23 cellular contexts compared by ENCODE assay signal in genomic region chr10:13401142-13401541, GRCh38. TPM values are rescaled to one million over a fixed set of nuclear protein-coding genes. Genes with fewer than 3 reads are reported as not detected.
DNase-seq lines count a peak whose midpoint lies in the region; ATAC-seq, FAIRE-seq and TF ChIP-seq lines count a peak whose summit lies in the region.
"Had no signal": no experiment of that assay in that cellular context is flagged by ENCODE, and none has a peak within 500 bp of the region (broad histone marks: within the 10 kb centered on the region; RNA-seq: fewer than 3 reads in every experiment).

No MANE protein-coding gene starts in this region.

- H3K9ac ChIP-seq in H1 (replicated peaks in 1 of 4; ENCODE audit: extremely low read depth in 1 of 4, low read depth in 3 of 4, low read length in 3 of 4): no peak overlapping the region
- H3K9ac ChIP-seq: BLaER1, GM23248 had no signal

- no peak for DNase-seq in H1 (ENCODE audit: low read depth in 1 of 2, low spot score in 2 of 2)
- DNase-seq in stomach: no peak
- no peak for DNase-seq in hepatocyte (ENCODE audit: low spot score)
- DNase-seq in left ventricle myocardium superior: no peak
- DNase-seq: CD4-positive, alpha-beta T cell; CD8-positive, alpha-beta memory T cell; DMS 273 treated with DMSO at 0.1 percent for 48 hours; DMS79; EL; GDM1; GM23248; HFFc6 had no signal

- no peaks in the 10 kb centered on the region for H3K79me1 ChIP-seq in H1 (ENCODE audit: low read depth, low read length)

- H2AFZ ChIP-seq in H1 (ENCODE audit: low read length): no peak overlapping the region
- no peak overlapping the region for H2AFZ ChIP-seq in hepatocyte
- H2AFZ ChIP-seq: GM23248 had no signal

- no peak overlapping the region for H3K23ac ChIP-seq in H1 (ENCODE audit: insufficient read length)

- H3K4me3 ChIP-seq in H1 (ENCODE audit: extremely low read depth in 1 of 4, insufficient read depth in 2 of 4, low read depth in 3 of 4, low read length in 4 of 4): no peak overlapping the region
- no peak overlapping the region for H3K4me3 ChIP-seq in stomach
- H3K4me3 ChIP-seq in hepatocyte: no peak overlapping the region
- H3K4me3 ChIP-seq: BLaER1, GM12878, GM23248, HAP-1 had no signal

- H3K9me3 ChIP-seq in H1 (ENCODE audit: insufficient read depth in 2 of 2, low read depth in 1 of 2, low read length in 1 of 2) (peaks cover 5 to 6% of the 10 kb centered on the region in 2 experiments; a peak in 3 of 4 replicates), stomach (no peaks in the 10 kb centered on the region), hepatocyte (ENCODE audit: low read depth) (no peaks in the 10 kb centered on the region)

- H2BK120ac ChIP-seq in H1 (replicated peaks; ENCODE audit: low read depth, low read length): no peak overlapping the region

- H4K20me1 ChIP-seq in H1 (replicated peaks in 1 of 2; ENCODE audit: control insufficient read depth in 1 of 2, insufficient read depth in 2 of 2, low read length in 2 of 2) (no peaks in the 10 kb centered on the region), hepatocyte (ENCODE audit: insufficient read depth, poor library complexity, severe bottlenecking) (no peaks in the 10 kb centered on the region)
- H4K20me1 ChIP-seq: BLaER1 had no signal

- H3K4me1 ChIP-seq in H1 (replicated peaks in 1 of 4; ENCODE audit: control insufficient read depth in 3 of 4, insufficient read depth in 4 of 4, low read length in 3 of 4) (peaks cover 0 to 7% (median under 1%) of the 10 kb centered on the region in 4 experiments; a peak in 3 of 7 replicates), stomach (peaks cover 3 to 15% (median 12%) of the 10 kb centered on the region in 4 donors), hepatocyte (ENCODE audit: insufficient read depth) (no peaks in the 10 kb centered on the region)
- H3K4me1 ChIP-seq: BLaER1 had no signal

- no peak overlapping the region for H2BK15ac ChIP-seq in H1 (ENCODE audit: low read length)

- H4K5ac ChIP-seq in H1 (ENCODE audit: insufficient read length, low read depth, low read length): no peak overlapping the region

- no peak for TF ChIP-seq RAD21 in H1 (IDR thresholded peaks at IDR 0.05 in 1 of 2, conservative IDR thresholded peaks at IDR 0.05 in 1 of 2; ENCODE audit: low read depth in 2 of 2, low read length in 2 of 2)

- H2BK12ac ChIP-seq in H1 (ENCODE audit: low read depth, low read length): peak overlapping the region; percentile 86; the same call in 1 of the 2 replicates

- peak overlapping the region; percentile 79 for H3K27ac ChIP-seq in C4-2B
- peak overlapping the region; percentile 86 for H3K27ac ChIP-seq in VCaP
- no peak overlapping the region for H3K27ac ChIP-seq in H1 (ENCODE audit: low read depth, low read length)
- peak overlapping the region in 4 of 5 donors; percentile 7 to 65 (median 36) for H3K27ac ChIP-seq in stomach
- H3K27ac ChIP-seq in hepatocyte: no peak overlapping the region
- H3K27ac ChIP-seq: 22Rv1, BLaER1, GM23248 had no signal

- peaks cover 0 to 6% (median 0%) of the 10 kb centered on the region in 4 experiments; a peak in 1 of 8 replicates for H3K36me3 ChIP-seq in H1 (ENCODE audit: control insufficient read depth in 2 of 4, insufficient read depth in 4 of 4, low read length in 3 of 4)
- H3K36me3 ChIP-seq in stomach: no peaks in the 10 kb centered on the region
- no peaks in the 10 kb centered on the region for H3K36me3 ChIP-seq in hepatocyte (replicated peaks; ENCODE audit: insufficient read depth, low read depth)
- H3K36me3 ChIP-seq: BLaER1, HAP-1 had no signal

- no peaks in the 10 kb centered on the region for H3K9me2 ChIP-seq in hepatocyte (replicated peaks; ENCODE audit: insufficient read depth)

- H3K4me2 ChIP-seq in H1 (ENCODE audit: insufficient read depth in 1 of 2, low read depth in 2 of 2, low read length in 2 of 2): no peak overlapping the region
- no peak overlapping the region for H3K4me2 ChIP-seq in hepatocyte
- H3K4me2 ChIP-seq: BLaER1 had no signal

- no peak overlapping the region for H3K18ac ChIP-seq in H1 (ENCODE audit: extremely low read depth, low read length)

- no peaks in the 10 kb centered on the region for H3K23me2 ChIP-seq in H1 (ENCODE audit: low read depth, low read length)

- CTCF ChIA-PET in H1 (lab: Charles Lee; ENCODE audit: partially characterized antibody): interaction anchor here (1.2 to 1.9 kb wide), 2 partner anchors 10 to 15 kb away, joined by 3 to 6 read pairs; no protein-coding TSS in a partner anchor

- no peak for TF ChIP-seq POLR2A in H1 (IDR thresholded peaks at IDR 0.05; ENCODE audit: control extremely low read depth in 1 of 2, low read depth in 2 of 2, low read length in 2 of 2)
- no peak for TF ChIP-seq POLR2A in stomach (IDR thresholded peaks at IDR 0.05)

- H2BK5ac ChIP-seq in H1 (ENCODE audit: low read depth, low read length): peak overlapping the region; percentile 31; the same call in 1 of the 2 replicates

- H4K8ac ChIP-seq in H1 (ENCODE audit: extremely low read depth, insufficient read depth, low read length): peak overlapping the region; percentile 28; the same call in 1 of the 2 replicates

- 91% methylated on average over 3 of the region's 3 CpGs; no CpG with 5 or more reads in 1 of the 2 experiments for WGBS in H1 (ENCODE audit: extremely low coverage in 1 of 2, insufficient coverage in 1 of 2, insufficient read length in 1 of 2, insufficient replicate concordance in 2 of 2, low coverage in 1 of 2, low lambda C conversion rate in 2 of 2, missing lambda C conversion rate in 1 of 2), 2 experiments
- 91 to 98% (median 94%) methylated on average over 3 of the region's 3 CpGs for WGBS in stomach, 5 donors
- WGBS in hepatocyte (ENCODE audit: low lambda C conversion rate, missing lambda C conversion rate): 98% methylated on average over 3 of the region's 3 CpGs

- H2AK5ac ChIP-seq in H1 (ENCODE audit: low read depth, low read length): peak overlapping the region; percentile 70; the same call in 1 of the 2 replicates

- peak overlapping the region; percentile 99 for H2BK20ac ChIP-seq in H1 (ENCODE audit: low read length)

- no peak for TF ChIP-seq CTCF in C4-2B (conservative IDR thresholded peaks at IDR 0.05)
- no peak for TF ChIP-seq CTCF in VCaP (conservative IDR thresholded peaks at IDR 0.05)
- no peak for TF ChIP-seq CTCF in H1 (IDR thresholded peaks at IDR 0.05; ENCODE audit: control extremely low read depth in 1 of 3, insufficient read depth in 1 of 3, low read depth in 1 of 3, low read length in 3 of 3)
- TF ChIP-seq CTCF in stomach (IDR thresholded peaks at IDR 0.05): no peak
- TF ChIP-seq CTCF in hepatocyte (IDR thresholded peaks at IDR 0.05; ENCODE audit: poor library complexity): no peak

- POLR2A ChIA-PET in H1 (lab: Charles Lee; ENCODE audit: partially characterized antibody): interaction anchor here (1.5 to 4.5 kb wide), 2 partner anchors 17 to 51 kb away, joined by 4 to 14 read pairs; no protein-coding TSS in a partner anchor

- H3K56ac ChIP-seq in H1 (replicated peaks; ENCODE audit: insufficient read length, low read depth, low read length): no peak overlapping the region

- FAIRE-seq in H1 (lab: Jason Lieb, UNC): no peak
- FAIRE-seq: A204.1, D721Med, GM12878, GM18507, H54 had no signal

- no peak for TF ChIP-seq EP300 in H1 (IDR thresholded peaks at IDR 0.05; ENCODE audit: borderline replicate concordance in 1 of 2, low read depth in 2 of 2, low read length in 2 of 2)
- no peak for TF ChIP-seq EP300 in stomach (IDR thresholded peaks at IDR 0.05)

- no peaks in the 10 kb centered on the region for H3K79me2 ChIP-seq in H1 (ENCODE audit: control insufficient read depth in 1 of 2, insufficient read depth in 2 of 2, low read length in 2 of 2)
- H3K79me2 ChIP-seq in hepatocyte: no peaks in the 10 kb centered on the region

- no peak overlapping the region for H3K14ac ChIP-seq in H1 (ENCODE audit: insufficient read length)

- no peak overlapping the region for H3K4ac ChIP-seq in H1 (replicated peaks; ENCODE audit: insufficient read length, low read depth, low read length)

- ATAC-seq in GM21360 (IDR thresholded peaks at IDR 0.05; ENCODE audit: unreplicated experiment) (no peak), left ventricle myocardium superior (no peak)
- ATAC-seq: GM12878 had no signal

- H3K27me3 ChIP-seq in H1 (replicated peaks in 1 of 4; ENCODE audit: control insufficient read depth in 3 of 4, extremely low read depth in 1 of 4, insufficient read depth in 3 of 4, low read length in 3 of 4) (no peaks in the 10 kb centered on the region), stomach (no peaks in the 10 kb centered on the region), hepatocyte (no peaks in the 10 kb centered on the region)
- H3K27me3 ChIP-seq: BLaER1 had no signal

- intact Hi-C loops in stomach (cut with DNase I; ENCODE audit: low total_unique reads): no loop called here
- intact Hi-C loops in left ventricle myocardium superior (cut with micrococcal nuclease): no loop called here

- H4K91ac ChIP-seq in H1 (replicated peaks; ENCODE audit: insufficient read length, low read length): no peak overlapping the region

TF ChIP-seq in H1, 55 proteins besides CTCF, POLR2A, EP300 and RAD21:
- TF ChIP-seq BCL11A (IDR thresholded peaks at IDR 0.05; ENCODE audit: low read depth in 2 of 2, low read length in 2 of 2) (no peak), EZH2 (IDR thresholded peaks at IDR 0.05; ENCODE audit: low read depth, low read length, severe bottlenecking) (no peak), TAF7 (optimal IDR thresholded peaks at IDR 0.05; ENCODE audit: borderline replicate concordance, low read depth, low read length) (no peak)

RNA-seq across cellular contexts. Expression of gene SEPHS1, which starts 53.0 kb away (rescaled TPM):
- total RNA-seq in H1 (2021; fragmentation: NEBNext Ultra II Directional; extraction: Animal tissue kit (Norgen Biotek cat#: 25700)): 633 and 683 TPM in 2 replicates
- polyA plus RNA-seq in H1 (2011; rRNA removed): 226 and 270 TPM in 2 replicates
- 306 TPM for polyA plus RNA-seq in H1 (2011; cell fraction: cytosol; rRNA removed)
- 172 TPM for polyA plus RNA-seq in H1 (2011; cell fraction: nucleus; rRNA removed)
- 405 to 543 TPM (median 471 TPM) in 4 replicates for polyA plus RNA-seq in H1 (2012, experiment 1 of 2)
- polyA plus RNA-seq in H1 (2012, experiment 2 of 2): 233 TPM
- 405 TPM for polyA plus RNA-seq in H1 (2013, experiment 1 of 2)
- polyA plus RNA-seq in H1 (2013, experiment 2 of 2): 460 TPM
- polyA minus RNA-seq in H1 (2011; rRNA and poly(A)+ RNA removed): 647 and 831 TPM in 2 replicates
- polyA minus RNA-seq in H1 (2011; cell fraction: cytosol; rRNA and poly(A)+ RNA removed): 256 TPM
- polyA minus RNA-seq in H1 (2011; cell fraction: nucleus; rRNA and poly(A)+ RNA removed): 193 TPM
- 10 to 100 TPM; 15.2 to 63.0 (median 20.3) TPM for total RNA-seq in stomach
- polyA plus RNA-seq in stomach: 10 to 100 TPM; 19.7 to 40.5 (median 31.8) TPM
- total RNA-seq in hepatocyte: 48.5 and 52.8 TPM in 2 replicates
- polyA plus RNA-seq in hepatocyte: 41.5 and 45.9 TPM in 2 replicates
- 27.8 TPM for total RNA-seq in left ventricle myocardium superior

Comparison
In these comparisons a context has a peak if more than half of its experiments do, and no peak if none do; other contexts are left out.
1. H3K27ac ChIP-seq: peak in C4-2B (single experiment), VCaP (single experiment) and stomach (4 of 5); none in H1 (single experiment) and hepatocyte (single experiment).